10 cellular contexts compared by ENCODE assay signal in the genomic region with DNA sequence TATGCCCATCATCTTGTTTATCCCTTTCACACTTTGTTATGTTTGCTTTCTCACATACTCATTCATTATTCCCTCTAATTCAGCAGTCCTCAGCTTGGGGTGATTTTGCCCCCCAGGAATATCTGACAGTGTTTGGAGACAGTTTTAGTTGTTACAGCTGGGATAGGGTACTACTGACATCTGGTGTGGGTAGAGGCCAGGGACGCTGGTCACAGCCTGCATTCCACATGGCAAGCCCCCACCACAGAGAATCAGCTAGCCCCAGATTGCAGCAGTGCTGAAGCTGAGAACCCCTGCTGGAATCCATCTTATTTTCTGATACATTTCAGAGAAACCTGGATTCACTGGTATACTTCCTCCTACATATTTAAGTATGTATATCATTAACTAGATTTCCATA.
"Had no signal": no experiment of that assay in that cellular context is flagged by ENCODE, and none has a peak within 500 bp of the region (broad histone marks: within the 10 kb centered on the region; RNA-seq: fewer than 3 reads in every experiment).

No MANE protein-coding gene starts in this region.

- DNase-seq: GM23248, GOT3, H9, HCEC 1CT, HFFc6, KBM-7 had no signal

- H3K4me2 ChIP-seq: KMS-11 had no signal

- ATAC-seq: HepG2 had no signal

- FAIRE-seq: H54, HepG2 had no signal

- H3K9ac ChIP-seq: GM23248, KMS-11 had no signal

- H3K4me3 ChIP-seq: GM23248 had no signal

- H2AFZ ChIP-seq: GM23248 had no signal

- H3K27ac ChIP-seq: GM23248, HL-60, KMS-11 had no signal
